Comparison of ENCODE assay signal across 1 cellular context in the genomic region with DNA sequence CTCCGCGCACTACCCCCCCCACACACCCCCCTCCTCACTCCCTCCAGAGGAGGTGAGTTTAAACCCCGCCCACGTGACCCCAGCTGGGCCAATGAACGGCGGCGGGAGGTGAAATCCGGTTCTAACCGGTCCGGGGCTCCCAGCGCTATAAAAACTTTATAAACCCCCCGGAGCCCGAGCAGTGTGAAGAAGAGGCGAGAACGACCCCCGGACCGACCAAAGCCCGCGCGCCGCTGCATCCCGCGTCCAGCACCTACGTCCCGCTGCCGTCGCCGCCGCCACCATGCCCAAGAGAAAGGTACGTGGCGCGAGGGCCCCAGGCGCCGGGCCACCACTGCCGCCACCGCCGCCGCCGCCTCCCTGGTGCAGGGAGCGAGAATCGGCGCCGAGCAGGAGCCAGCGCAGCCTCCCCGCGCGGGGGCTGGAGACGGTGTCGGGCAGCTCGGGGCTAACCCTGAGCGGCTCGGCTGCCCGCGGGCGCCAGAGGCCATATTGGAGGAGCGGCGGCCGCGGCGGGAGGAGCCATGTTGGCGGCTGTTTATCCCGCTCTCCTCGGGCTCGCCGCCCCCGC.
A peak's percentile ranks its signal among the peaks of the same experiment; 100 is the strongest.
TF ChIP-seq lines count a peak whose summit lies in the region.

Gene HMGN2 (plus strand): TSS at position 111 of the 571 bp plus-strand sequence. CDS start 173 bp downstream, at position 284.

TF ChIP-seq in HepG2, 621 proteins besides CTCF, POLR2A, EP300 and RAD21 (continued from another document and continues in another):
- TF ChIP-seq ERF (CRISPR knock-in tag; IDR thresholded peaks at IDR 0.05) = 0 out of 2 replicates have a peak, but pooled peaks have one; percentile 8
- TF ChIP-seq, protein P1, sequence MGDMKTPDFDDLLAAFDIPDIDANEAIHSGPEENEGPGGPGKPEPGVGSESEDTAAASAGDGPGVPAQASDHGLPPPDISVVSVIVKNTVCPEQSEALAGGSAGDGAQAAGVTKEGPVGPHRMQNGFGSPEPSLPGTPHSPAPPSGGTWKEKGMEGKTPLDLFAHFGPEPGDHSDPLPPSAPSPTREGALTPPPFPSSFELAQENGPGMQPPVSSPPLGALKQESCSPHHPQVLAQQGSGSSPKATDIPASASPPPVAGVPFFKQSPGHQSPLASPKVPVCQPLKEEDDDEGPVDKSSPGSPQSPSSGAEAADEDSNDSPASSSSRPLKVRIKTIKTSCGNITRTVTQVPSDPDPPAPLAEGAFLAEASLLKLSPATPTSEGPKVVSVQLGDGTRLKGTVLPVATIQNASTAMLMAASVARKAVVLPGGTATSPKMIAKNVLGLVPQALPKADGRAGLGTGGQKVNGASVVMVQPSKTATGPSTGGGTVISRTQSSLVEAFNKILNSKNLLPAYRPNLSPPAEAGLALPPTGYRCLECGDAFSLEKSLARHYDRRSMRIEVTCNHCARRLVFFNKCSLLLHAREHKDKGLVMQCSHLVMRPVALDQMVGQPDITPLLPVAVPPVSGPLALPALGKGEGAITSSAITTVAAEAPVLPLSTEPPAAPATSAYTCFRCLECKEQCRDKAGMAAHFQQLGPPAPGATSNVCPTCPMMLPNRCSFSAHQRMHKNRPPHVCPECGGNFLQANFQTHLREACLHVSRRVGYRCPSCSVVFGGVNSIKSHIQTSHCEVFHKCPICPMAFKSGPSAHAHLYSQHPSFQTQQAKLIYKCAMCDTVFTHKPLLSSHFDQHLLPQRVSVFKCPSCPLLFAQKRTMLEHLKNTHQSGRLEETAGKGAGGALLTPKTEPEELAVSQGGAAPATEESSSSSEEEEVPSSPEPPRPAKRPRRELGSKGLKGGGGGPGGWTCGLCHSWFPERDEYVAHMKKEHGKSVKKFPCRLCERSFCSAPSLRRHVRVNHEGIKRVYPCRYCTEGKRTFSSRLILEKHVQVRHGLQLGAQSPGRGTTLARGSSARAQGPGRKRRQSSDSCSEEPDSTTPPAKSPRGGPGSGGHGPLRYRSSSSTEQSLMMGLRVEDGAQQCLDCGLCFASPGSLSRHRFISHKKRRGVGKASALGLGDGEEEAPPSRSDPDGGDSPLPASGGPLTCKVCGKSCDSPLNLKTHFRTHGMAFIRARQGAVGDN (CRISPR knock-in tag; IDR thresholded peaks at IDR 0.05) = peak; percentile 66
- no peak for TF ChIP-seq PAF1 (CRISPR knock-in tag; IDR thresholded peaks at IDR 0.05)
- TF ChIP-seq ZNF446 (CRISPR knock-in tag; IDR thresholded peaks at IDR 0.05) = 0 out of 2 replicates have a peak, but pooled peaks have one; percentile 27
- TF ChIP-seq ELK4 (CRISPR knock-in tag; IDR thresholded peaks at IDR 0.05; ENCODE audit: borderline replicate concordance) = peak; percentile 59; the same call in 1 of the 2 replicates
- 0 out of 2 replicates have a peak, but pooled peaks have one; percentile 41 for TF ChIP-seq ZNF256 (CRISPR knock-in tag; conservative IDR thresholded peaks at IDR 0.05)
- TF ChIP-seq JDP2 (CRISPR knock-in tag; IDR thresholded peaks at IDR 0.05; ENCODE audit: borderline replicate concordance) = no peak
- peak; percentile 40; the same call in 1 of the 2 replicates for TF ChIP-seq ZNF430 (CRISPR knock-in tag; IDR thresholded peaks at IDR 0.05)
- no peak for TF ChIP-seq ZNF44 (CRISPR knock-in tag; IDR thresholded peaks at IDR 0.05)
- TF ChIP-seq ZNF556 (CRISPR knock-in tag; IDR thresholded peaks at IDR 0.05; ENCODE audit: borderline replicate concordance) = 0 out of 2 replicates have a peak, but pooled peaks have one; percentile 31
- TF ChIP-seq, protein P2, sequence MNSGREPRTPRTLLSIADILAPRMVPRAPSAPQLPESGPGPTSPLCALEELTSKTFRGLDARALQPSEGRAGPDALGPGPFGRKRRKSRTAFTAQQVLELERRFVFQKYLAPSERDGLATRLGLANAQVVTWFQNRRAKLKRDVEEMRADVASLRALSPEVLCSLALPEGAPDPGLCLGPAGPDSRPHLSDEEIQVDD (CRISPR knock-in tag; IDR thresholded peaks at IDR 0.05; ENCODE audit: borderline replicate concordance) = peak; percentile 48; the same call in 1 of the 2 replicates
- 0 out of 2 replicates have a peak, but pooled peaks have one; percentile 59 for TF ChIP-seq ZBTB43 (CRISPR knock-in tag; conservative IDR thresholded peaks at IDR 0.05)
- TF ChIP-seq ZNF615 (CRISPR knock-in tag; IDR thresholded peaks at IDR 0.05; ENCODE audit: borderline replicate concordance) = 0 out of 2 replicates have a peak, but pooled peaks have one; percentile 43
- TF ChIP-seq ZNF263 (CRISPR knock-in tag; IDR thresholded peaks at IDR 0.05) = peak; percentile 41; the same call in 1 of the 2 replicates
- peak; percentile 71; the same call in 1 of the 2 replicates for TF ChIP-seq ZNF790 (CRISPR knock-in tag; IDR thresholded peaks at IDR 0.05; ENCODE audit: borderline replicate concordance)
- no peak for TF ChIP-seq HNF1A (IDR thresholded peaks at IDR 0.05; ENCODE audit: low read depth)
- TF ChIP-seq HNF1A (CRISPR knock-in tag; IDR thresholded peaks at IDR 0.05; ENCODE audit: borderline replicate concordance) = peak; percentile 5; the same call in 1 of the 2 replicates
- TF ChIP-seq AHR (CRISPR knock-in tag; IDR thresholded peaks at IDR 0.05) = peak; percentile 25; the same call in 1 of the 2 replicates
- TF ChIP-seq TP53 (CRISPR knock-in tag; conservative IDR thresholded peaks at IDR 0.05) = no peak
- no peak for TF ChIP-seq KAT2B (IDR thresholded peaks at IDR 0.05; ENCODE audit: borderline replicate concordance, low read depth, low read length)
- TF ChIP-seq ZFY (CRISPR knock-in tag; IDR thresholded peaks at IDR 0.05) = peak; percentile 77
- TF ChIP-seq ZNF260 (CRISPR knock-in tag; IDR thresholded peaks at IDR 0.05; ENCODE audit: borderline replicate concordance, low read depth) = no peak
- 0 out of 2 replicates have a peak, but pooled peaks have one; percentile 14 for TF ChIP-seq HNRNPL (IDR thresholded peaks at IDR 0.05; ENCODE audit: low read depth, low read length)
- TF ChIP-seq BORCS8-MEF2B (CRISPR knock-in tag; IDR thresholded peaks at IDR 0.05) = 0 out of 2 replicates have a peak, but pooled peaks have one; percentile 7
- TF ChIP-seq CERS6 (CRISPR knock-in tag; IDR thresholded peaks at IDR 0.05) = 0 out of 2 replicates have a peak, but pooled peaks have one; percentile 60
- TF ChIP-seq RCOR2 (CRISPR knock-in tag; IDR thresholded peaks at IDR 0.05) = no peak
- peak; percentile 32; the same call in 1 of the 2 replicates for TF ChIP-seq KDM2A (CRISPR knock-in tag; IDR thresholded peaks at IDR 0.05; ENCODE audit: borderline replicate concordance, low read depth)
- TF ChIP-seq SPEN (CRISPR knock-in tag; IDR thresholded peaks at IDR 0.05; ENCODE audit: low read depth) = peak; percentile 3; the same call in 1 of the 2 replicates
- TF ChIP-seq MTA1 (CRISPR knock-in tag; IDR thresholded peaks at IDR 0.05; ENCODE audit: borderline replicate concordance) = no peak
- 0 out of 2 replicates have a peak, but pooled peaks have one; percentile 6 for TF ChIP-seq FOXP4 (CRISPR knock-in tag; IDR thresholded peaks at IDR 0.05)
- 0 out of 2 replicates have a peak, but pooled peaks have one; percentile 8 for TF ChIP-seq ZMYM4 (CRISPR knock-in tag; IDR thresholded peaks at IDR 0.05)
- peak; percentile 40; the same call in 1 of the 2 replicates for TF ChIP-seq CSRNP1 (CRISPR knock-in tag; IDR thresholded peaks at IDR 0.05)
- peak; percentile 78; the same call in 1 of the 2 replicates for TF ChIP-seq TOPORS (CRISPR knock-in tag; IDR thresholded peaks at IDR 0.05)
- 0 out of 2 replicates have a peak, but pooled peaks have one; percentile 45 for TF ChIP-seq ZSCAN20 (CRISPR knock-in tag; IDR thresholded peaks at IDR 0.05; ENCODE audit: borderline replicate concordance)
- 0 out of 2 replicates have a peak, but pooled peaks have one; percentile 19 for TF ChIP-seq ZNF564 (CRISPR knock-in tag; IDR thresholded peaks at IDR 0.05)
- TF ChIP-seq ZNF674 (CRISPR knock-in tag; IDR thresholded peaks at IDR 0.05; ENCODE audit: low read depth) = 0 out of 2 replicates have a peak, but pooled peaks have one; percentile 6
- peak; percentile 89 for TF ChIP-seq AGO2 (optimal IDR thresholded peaks at IDR 0.05; ENCODE audit: low read depth, low read length)
- TF ChIP-seq, protein P3, sequence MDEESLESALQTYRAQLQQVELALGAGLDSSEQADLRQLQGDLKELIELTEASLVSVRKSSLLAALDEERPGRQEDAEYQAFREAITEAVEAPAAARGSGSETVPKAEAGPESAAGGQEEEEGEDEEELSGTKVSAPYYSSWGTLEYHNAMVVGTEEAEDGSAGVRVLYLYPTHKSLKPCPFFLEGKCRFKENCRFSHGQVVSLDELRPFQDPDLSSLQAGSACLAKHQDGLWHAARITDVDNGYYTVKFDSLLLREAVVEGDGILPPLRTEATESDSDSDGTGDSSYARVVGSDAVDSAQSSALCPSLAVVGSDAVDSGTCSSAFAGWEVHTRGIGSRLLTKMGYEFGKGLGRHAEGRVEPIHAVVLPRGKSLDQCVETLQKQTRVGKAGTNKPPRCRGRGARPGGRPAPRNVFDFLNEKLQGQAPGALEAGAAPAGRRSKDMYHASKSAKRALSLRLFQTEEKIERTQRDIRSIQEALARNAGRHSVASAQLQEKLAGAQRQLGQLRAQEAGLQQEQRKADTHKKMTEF (CRISPR knock-in tag; IDR thresholded peaks at IDR 0.05) = 0 out of 2 replicates have a peak, but pooled peaks have one; percentile 44
- TF ChIP-seq ZNF672 (CRISPR knock-in tag; IDR thresholded peaks at IDR 0.05) = no peak
